Comparison of ENCODE assay signal across 11 cellular contexts in the genomic region with DNA sequence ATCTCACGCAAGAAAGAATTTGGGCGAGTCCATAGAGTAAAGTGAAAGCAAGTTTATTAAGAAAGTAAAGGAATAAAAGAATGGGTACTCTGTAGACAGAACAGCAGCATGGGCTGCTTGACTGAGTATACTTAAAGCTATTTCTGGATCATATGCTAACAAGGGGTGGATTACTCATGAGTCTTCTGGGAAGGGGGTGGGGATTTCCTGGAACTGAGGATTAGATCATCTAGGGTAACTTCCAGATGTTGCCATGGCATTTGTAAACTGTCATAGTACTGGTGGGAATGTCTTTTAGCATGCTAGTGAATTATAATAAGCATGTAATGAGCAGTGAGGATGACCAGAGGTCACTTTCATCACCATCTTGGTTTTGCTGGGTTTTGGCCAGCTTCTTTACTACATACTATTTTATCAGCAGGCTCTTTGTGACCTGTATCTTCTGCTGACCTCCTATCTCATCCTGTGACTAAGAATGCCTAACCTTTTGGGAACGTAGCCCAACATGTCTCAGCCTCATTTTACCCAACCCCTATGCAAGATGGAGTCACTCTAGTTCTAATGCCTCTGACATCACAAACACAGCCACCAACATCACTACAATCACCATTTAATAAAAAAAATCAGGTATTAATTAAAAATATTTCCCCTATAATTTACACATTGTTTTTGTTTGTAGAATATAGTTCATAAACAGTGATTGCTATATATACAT.
DNase-seq lines count a peak whose midpoint lies in the region; ATAC-seq and TF ChIP-seq lines count a peak whose summit lies in the region.
"Had no signal": no experiment of that assay in that cellular context is flagged by ENCODE, and none has a peak within 500 bp of the region (broad histone marks: within the 10 kb centered on the region; RNA-seq: fewer than 3 reads in every experiment).

No MANE protein-coding gene starts in this region.

- H3K4me3 Mint-ChIP-seq in activated CD4-positive, alpha-beta T cell treated with anti-CD3 and anti-CD28 coated beads for 36 hours, result no peak overlapping the region
- no peak overlapping the region for H3K4me3 Mint-ChIP-seq in activated CD4-positive, alpha-beta T cell treated with anti-CD3 and anti-CD28 coated beads, Interleukin-2, amount 10 ng/mL, durations not matched to agents 7 days and 5 days
- H3K4me3 Mint-ChIP-seq in activated CD4-positive, alpha-beta memory T cell treated with anti-CD3 and anti-CD28 coated beads for 36 hours, result no peak overlapping the region
- H3K4me3 Mint-ChIP-seq: natural killer cell treated with Interleukin-12 subunit alpha and Interleukin-12 subunit beta and Interleukin-15 and Interleukin-18, amount 100 ng/mL, for 72 hours had no signal

- no peaks in the 10 kb centered on the region for H3K27me3 ChIP-seq in left ventricle myocardium inferior (ENCODE audit: low read depth)
- H3K27me3 ChIP-seq: vagina had no signal

- no peaks in the 10 kb centered on the region for H3K36me3 ChIP-seq in left ventricle myocardium inferior
- H3K36me3 ChIP-seq: vagina had no signal

- no peaks in the 10 kb centered on the region for H3K4me1 ChIP-seq in left ventricle myocardium inferior

- no peaks in the 10 kb centered on the region for H3K9me3 ChIP-seq in left ventricle myocardium inferior (replicated peaks)
- H3K9me3 ChIP-seq: vagina had no signal

- H3K4me3 ChIP-seq in left ventricle myocardium inferior, result no peak overlapping the region
- H3K4me3 ChIP-seq: vagina had no signal

- no peak for TF ChIP-seq CTCF in left ventricle myocardium inferior (IDR thresholded peaks at IDR 0.05; ENCODE audit: borderline replicate concordance)

- H3K4me1 Mint-ChIP-seq in activated CD4-positive, alpha-beta T cell treated with anti-CD3 and anti-CD28 coated beads for 36 hours, result no peaks in the 10 kb centered on the region
- H3K4me1 Mint-ChIP-seq in activated CD4-positive, alpha-beta T cell treated with anti-CD3 and anti-CD28 coated beads, Interleukin-2, amount 10 ng/mL, durations not matched to agents 7 days and 5 days, result no peaks in the 10 kb centered on the region
- H3K4me1 Mint-ChIP-seq in activated CD4-positive, alpha-beta memory T cell treated with anti-CD3 and anti-CD28 coated beads for 36 hours (ENCODE audit: low read depth), result peaks cover 2% of the 10 kb centered on the region

- POLR2A ChIA-PET in activated CD4-positive, alpha-beta T cell treated with anti-CD3 and anti-CD28 coated beads for 36 hours (lab: Charles Lee), result no interaction called here
- POLR2A ChIA-PET in activated CD4-positive, alpha-beta T cell treated with anti-CD3 and anti-CD28 coated beads, Interleukin-2, amount 10 ng/mL, durations not matched to agents 7 days and 5 days (lab: Charles Lee), result no interaction called here
- POLR2A ChIA-PET in activated CD4-positive, alpha-beta memory T cell treated with anti-CD3 and anti-CD28 coated beads for 36 hours (lab: Charles Lee), result no interaction called here

- no peaks in the 10 kb centered on the region for H3K27me3 Mint-ChIP-seq in activated CD4-positive, alpha-beta T cell treated with anti-CD3 and anti-CD28 coated beads for 36 hours
- H3K27me3 Mint-ChIP-seq in activated CD4-positive, alpha-beta T cell treated with anti-CD3 and anti-CD28 coated beads, Interleukin-2, amount 10 ng/mL, durations not matched to agents 7 days and 5 days, result no peaks in the 10 kb centered on the region
- H3K27me3 Mint-ChIP-seq in activated CD4-positive, alpha-beta memory T cell treated with anti-CD3 and anti-CD28 coated beads for 36 hours, result no peaks in the 10 kb centered on the region
- H3K27me3 Mint-ChIP-seq: natural killer cell treated with Interleukin-12 subunit alpha and Interleukin-12 subunit beta and Interleukin-15 and Interleukin-18, amount 100 ng/mL, for 72 hours had no signal

- H3K27ac ChIP-seq in left ventricle myocardium inferior (replicated peaks), result peak overlapping the region; percentile 54
- H3K27ac ChIP-seq: vagina had no signal

- CTCF ChIA-PET in activated CD4-positive, alpha-beta T cell treated with anti-CD3 and anti-CD28 coated beads for 36 hours (lab: Charles Lee), result no interaction called here
- CTCF ChIA-PET in activated CD4-positive, alpha-beta T cell treated with anti-CD3 and anti-CD28 coated beads, Interleukin-2, amount 10 ng/mL, durations not matched to agents 7 days and 5 days (lab: Charles Lee), result no interaction called here
- CTCF ChIA-PET in activated CD4-positive, alpha-beta memory T cell treated with anti-CD3 and anti-CD28 coated beads for 36 hours (lab: Charles Lee), result no interaction called here

- H3K36me3 Mint-ChIP-seq in activated CD4-positive, alpha-beta T cell treated with anti-CD3 and anti-CD28 coated beads for 36 hours (ENCODE audit: low read depth), result no peaks in the 10 kb centered on the region
- no peaks in the 10 kb centered on the region for H3K36me3 Mint-ChIP-seq in activated CD4-positive, alpha-beta T cell treated with anti-CD3 and anti-CD28 coated beads, Interleukin-2, amount 10 ng/mL, durations not matched to agents 7 days and 5 days (ENCODE audit: low read depth)
- no peaks in the 10 kb centered on the region for H3K36me3 Mint-ChIP-seq in activated CD4-positive, alpha-beta memory T cell treated with anti-CD3 and anti-CD28 coated beads for 36 hours
- H3K36me3 Mint-ChIP-seq: natural killer cell treated with Interleukin-12 subunit alpha and Interleukin-12 subunit beta and Interleukin-15 and Interleukin-18, amount 100 ng/mL, for 72 hours had no signal

- no peak overlapping the region for H3K27ac Mint-ChIP-seq in activated CD4-positive, alpha-beta T cell treated with anti-CD3 and anti-CD28 coated beads for 36 hours
- H3K27ac Mint-ChIP-seq in activated CD4-positive, alpha-beta T cell treated with anti-CD3 and anti-CD28 coated beads, Interleukin-2, amount 10 ng/mL, durations not matched to agents 7 days and 5 days, result no peak overlapping the region
- no peak overlapping the region for H3K27ac Mint-ChIP-seq in activated CD4-positive, alpha-beta memory T cell treated with anti-CD3 and anti-CD28 coated beads for 36 hours
- H3K27ac Mint-ChIP-seq: natural killer cell treated with Interleukin-12 subunit alpha and Interleukin-12 subunit beta and Interleukin-15 and Interleukin-18, amount 100 ng/mL, for 72 hours had no signal

- peaks cover 1% of the 10 kb centered on the region for H3K9me3 Mint-ChIP-seq in activated CD4-positive, alpha-beta T cell treated with anti-CD3 and anti-CD28 coated beads for 36 hours (ENCODE audit: low read depth)
- H3K9me3 Mint-ChIP-seq in activated CD4-positive, alpha-beta T cell treated with anti-CD3 and anti-CD28 coated beads, Interleukin-2, amount 10 ng/mL, durations not matched to agents 7 days and 5 days, result peaks cover 6% of the 10 kb centered on the region
- H3K9me3 Mint-ChIP-seq in activated CD4-positive, alpha-beta memory T cell treated with anti-CD3 and anti-CD28 coated beads for 36 hours, result peaks cover 11% of the 10 kb centered on the region

- intact Hi-C loops in activated CD4-positive, alpha-beta T cell treated with anti-CD3 and anti-CD28 coated beads for 36 hours (cut with DNase I, micrococcal nuclease), result no loop called here
- intact Hi-C loops in activated CD4-positive, alpha-beta memory T cell treated with anti-CD3 and anti-CD28 coated beads for 36 hours (cut with micrococcal nuclease), result no loop called here
- intact Hi-C loops in left ventricle myocardium inferior (cut with micrococcal nuclease), result no loop called here

- DNase-seq in activated CD4-positive, alpha-beta T cell treated with anti-CD3 and anti-CD28 coated beads for 36 hours, result peak; percentile 51
- no peak for DNase-seq in activated CD4-positive, alpha-beta T cell treated with anti-CD3 and anti-CD28 coated beads, Interleukin-2, amount 10 ng/mL, durations not matched to agents 7 days and 5 days
- peak; percentile 42 for DNase-seq in activated CD4-positive, alpha-beta memory T cell treated with anti-CD3 and anti-CD28 coated beads for 36 hours
- DNase-seq in left ventricle myocardium inferior (no peak), NCI-H2081 treated with DMSO at 0.1 percent for 48 hours (lab: John Stamatoyannopoulos, UW) (no peak), NCI-H187 (lab: John Stamatoyannopoulos, UW) (no peak)
- DNase-seq in stimulated activated naive CD8-positive, alpha-beta T cell treated with anti-CD3 and anti-CD28 coated beads, Interleukin-15, Interleukin-2, amounts not matched to agents 100 U/mL and 50 U/mL, for 24 hours, result peak; percentile 27
- DNase-seq: C1 segment of cervical spinal cord had no signal

- ATAC-seq in activated CD4-positive, alpha-beta T cell treated with anti-CD3 and anti-CD28 coated beads for 36 hours, result peak; percentile 60
- peak; percentile 52 for ATAC-seq in stimulated activated naive CD8-positive, alpha-beta T cell treated with anti-CD3 and anti-CD28 coated beads, Interleukin-15, Interleukin-2, amounts not matched to agents 100 U/mL and 50 U/mL, for 24 hours
- ATAC-seq in HG02884 (IDR thresholded peaks at IDR 0.05; ENCODE audit: unreplicated experiment), result no peak
- ATAC-seq: natural killer cell treated with Interleukin-12 subunit alpha and Interleukin-12 subunit beta and Interleukin-15 and Interleukin-18, amount 100 ng/mL, for 72 hours had no signal

Comparison
In these comparisons a context has a peak if more than half of its experiments do, and no peak if none do; other contexts are left out.
1. DNase-seq: peak in activated CD4-positive, alpha-beta T cell treated with anti-CD3 and anti-CD28 coated beads for 36 hours (single experiment), activated CD4-positive, alpha-beta memory T cell treated with anti-CD3 and anti-CD28 coated beads for 36 hours (single experiment) and stimulated activated naive CD8-positive, alpha-beta T cell treated with anti-CD3 and anti-CD28 coated beads, Interleukin-15, Interleukin-2, amounts not matched to agents 100 U/mL and 50 U/mL, for 24 hours (single experiment); none in activated CD4-positive, alpha-beta T cell treated with anti-CD3 and anti-CD28 coated beads, Interleukin-2, amount 10 ng/mL, durations not matched to agents 7 days and 5 days (single experiment), left ventricle myocardium inferior (single experiment), NCI-H2081 treated with DMSO at 0.1 percent for 48 hours (single experiment) and NCI-H187 (0 of 2).